26 cellular contexts compared by ENCODE assay signal in genomic region chr6:113442040-113442439, GRCh38.
A peak's percentile ranks its signal among the peaks of the same experiment; 100 is the strongest.
DNase-seq lines count a peak whose midpoint lies in the region; ATAC-seq and TF ChIP-seq lines count a peak whose summit lies in the region.
"Had no signal": no experiment of that assay in that cellular context is flagged by ENCODE, and none has a peak within 500 bp of the region (broad histone marks: within the 10 kb centered on the region; RNA-seq: fewer than 3 reads in every experiment).

No MANE protein-coding gene starts in this region.

- H3K4me1 ChIP-seq in SK-N-SH (ENCODE audit: control insufficient read depth in 1 of 2, insufficient read depth in 2 of 2, low read depth in 1 of 2, low read length in 1 of 2): no peaks in the 10 kb centered on the region
- H3K4me1 ChIP-seq: BE2C, pancreas, tibial nerve had no signal

- POLR2A ChIA-PET in SK-N-SH (lab: Yijun Ruan, JAX): no interaction called here

- ATAC-seq in SK-N-SH treated with all-trans-retinoic acid at 6 μM for 48 hours: no peak
- ATAC-seq in GM18519 (IDR thresholded peaks at IDR 0.05; ENCODE audit: low FRiP score, unreplicated experiment): no peak
- ATAC-seq in GM19397 (IDR thresholded peaks at IDR 0.05; ENCODE audit: unreplicated experiment): no peak
- ATAC-seq: activated CD4-positive, CD25-positive, alpha-beta regulatory T cell treated with anti-CD3 and anti-CD28 coated beads, Interleukin-2, amount 50 U/mL, for 24 hours; CD8-positive, alpha-beta T cell; left lobe of liver; pancreas; Right ventricle myocardium inferior had no signal

- WGBS in SK-N-SH (ENCODE audit: low lambda C conversion rate): 77% methylated on average over 1 of the region's 1 CpG

- TF ChIP-seq EP300 in SK-N-SH (IDR thresholded peaks at IDR 0.05; ENCODE audit: borderline replicate concordance in 1 of 2, low read depth in 1 of 2, low read length in 1 of 2): no peak

- no peaks in the 10 kb centered on the region for H4K20me1 ChIP-seq in SK-N-SH (ENCODE audit: insufficient read depth)

- no peaks in the 10 kb centered on the region; the same call in 1 of the 2 replicates for H3K9me3 ChIP-seq in SK-N-SH
- H3K9me3 ChIP-seq: BE2C, pancreas, tibial nerve had no signal

- H3F3A ChIP-seq in SK-N-SH (replicated peaks; ENCODE audit: insufficient read depth): peaks cover 10% of the 10 kb centered on the region

- CTCF ChIA-PET in SK-N-SH (lab: Yijun Ruan, JAX): no interaction called here

- DNase-seq in SK-N-SH (no peak), NCI-H1417 treated with DMSO at 0.1 percent for 48 hours (lab: John Stamatoyannopoulos, UW) (peak; percentile 50), NCI-H345 treated with DMSO at 0.1 percent for 48 hours (lab: John Stamatoyannopoulos, UW; ENCODE audit: unreplicated experiment) (peak; percentile 62), NAMALWA (ENCODE audit: low spot score) (no peak), globus pallidus (ENCODE audit: low spot score) (no peak)
- DNase-seq: activated CD4-positive, alpha-beta T cell treated with anti-CD3 and anti-CD28 coated beads, Interleukin-2, amount 50 U/mL, for 4 hours; activated CD8-positive, alpha-beta memory T cell treated with anti-CD3 and anti-CD28 coated beads, Interleukin-2, amount 50 U/mL, for 4 hours; activated naive CD4-positive, alpha-beta T cell; BE2C; CD8-positive, alpha-beta T cell; effector memory CD4-positive, alpha-beta T cell; Karpas-422; mesenchymal stem cell; NCI-H510A treated with DMSO at 0.1 percent for 48 hours; pancreas; stimulated activated CD4-positive, alpha-beta T cell treated with anti-CD3 and anti-CD28 coated beads, Interleukin-15, amount 100 ng/mL, for 24 hours; stimulated activated CD4-positive, alpha-beta T cell treated with anti-CD3 and anti-CD28 coated beads, Interleukin-4, amount 100 ng/mL, for 4 hours; T-helper 2 cell had no signal

- no peaks in the 10 kb centered on the region for H3K9me2 ChIP-seq in SK-N-SH

- no peak for TF ChIP-seq RAD21 in SK-N-SH (IDR thresholded peaks at IDR 0.05; ENCODE audit: low read length)

- no peaks in the 10 kb centered on the region for H3K36me3 ChIP-seq in SK-N-SH (replicated peaks in 1 of 2; ENCODE audit: control insufficient read depth in 1 of 2, insufficient read depth in 2 of 2, low read length in 1 of 2)
- H3K36me3 ChIP-seq: BE2C, pancreas, tibial nerve had no signal

- H3K9ac ChIP-seq in SK-N-SH: no peak overlapping the region

- no peak overlapping the region for H3K27ac ChIP-seq in SK-N-SH (ENCODE audit: low read depth in 2 of 2, low read length in 1 of 2)
- H3K27ac ChIP-seq: coronary artery, pancreas, tibial nerve had no signal

- H3K27me3 ChIP-seq in SK-N-SH (ENCODE audit: insufficient read depth): no peaks in the 10 kb centered on the region
- H3K27me3 ChIP-seq: BE2C, pancreas, tibial nerve had no signal

- no peaks in the 10 kb centered on the region for H3K79me2 ChIP-seq in SK-N-SH (ENCODE audit: insufficient read depth)

- no peak overlapping the region for H3K4me2 ChIP-seq in SK-N-SH

- no peak for TF ChIP-seq CTCF in SK-N-SH (IDR thresholded peaks at IDR 0.05)

- no peak overlapping the region for H3K4me3 ChIP-seq in SK-N-SH (ENCODE audit: low read depth in 2 of 2, low read length in 1 of 2)
- H3K4me3 ChIP-seq: coronary artery, pancreas, tibial nerve had no signal

- H2AFZ ChIP-seq in SK-N-SH (ENCODE audit: low read depth): 0 out of 2 replicates have a peak overlapping the region, but pooled peaks have one; percentile 2

TF ChIP-seq in SK-N-SH, 30 proteins besides CTCF, POLR2A, EP300 and RAD21 (continues in another document):
- TF ChIP-seq NRF1 (IDR thresholded peaks at IDR 0.05; ENCODE audit: low read depth, low read length) (no peak), REST (IDR thresholded peaks at IDR 0.05; ENCODE audit: low read depth, low read length) (no peak), ZBTB33 (IDR thresholded peaks at IDR 0.05; ENCODE audit: borderline replicate concordance, low read depth) (no peak)

TF ChIP-seq in SK-N-SH treated with all-trans-retinoic acid at 6 μM for 48 hours, 23 proteins besides CTCF, POLR2A, EP300 and RAD21:
- TF ChIP-seq ZFP3 (CRISPR knock-in tag; IDR thresholded peaks at IDR 0.05) (no peak), ZNF8 (CRISPR knock-in tag; IDR thresholded peaks at IDR 0.05) (no peak), CSDC2 (CRISPR knock-in tag; IDR thresholded peaks at IDR 0.05) (no peak), CREB5 (CRISPR knock-in tag; IDR thresholded peaks at IDR 0.05; ENCODE audit: low read depth) (no peak), ZNF70 (CRISPR knock-in tag; IDR thresholded peaks at IDR 0.05) (no peak), TOX (CRISPR knock-in tag; IDR thresholded peaks at IDR 0.05; ENCODE audit: borderline replicate concordance) (no peak), PATZ1 (CRISPR knock-in tag; IDR thresholded peaks at IDR 0.05; ENCODE audit: borderline replicate concordance) (no peak), ZNF565 (CRISPR knock-in tag; conservative IDR thresholded peaks at IDR 0.05; ENCODE audit: low read depth) (no peak), ZC3H10 (CRISPR knock-in tag; IDR thresholded peaks at IDR 0.05) (no peak), RARB (CRISPR knock-in tag; IDR thresholded peaks at IDR 0.05) (no peak), ZFP30 (CRISPR knock-in tag; IDR thresholded peaks at IDR 0.05) (no peak), TSHZ2 (CRISPR knock-in tag; IDR thresholded peaks at IDR 0.05) (no peak), ARNTL (CRISPR knock-in tag; IDR thresholded peaks at IDR 0.05; ENCODE audit: borderline replicate concordance, low read depth) (no peak), ISL1 (CRISPR knock-in tag; IDR thresholded peaks at IDR 0.05) (no peak), SNAI2 (CRISPR knock-in tag; IDR thresholded peaks at IDR 0.05) (no peak), GLIS3 (CRISPR knock-in tag; IDR thresholded peaks at IDR 0.05) (no peak), TCF4 (CRISPR knock-in tag; IDR thresholded peaks at IDR 0.05; ENCODE audit: borderline replicate concordance) (no peak)

Comparison
In these comparisons a context has a peak if more than half of its experiments do, and no peak if none do; other contexts are left out.
1. DNase-seq: peak in NCI-H1417 treated with DMSO at 0.1 percent for 48 hours (single experiment) and NCI-H345 treated with DMSO at 0.1 percent for 48 hours (single experiment); none in SK-N-SH (single experiment), NAMALWA (single experiment) and globus pallidus (single experiment).